ENCODE assay signal across 15 cellular contexts in genomic region chr1:230141002-230141648, GRCh38.
DNase-seq lines count a peak whose midpoint lies in the region; ATAC-seq and TF ChIP-seq lines count a peak whose summit lies in the region.
"Had no signal": no experiment of that assay in that cellular context is flagged by ENCODE, and none has a peak within 500 bp of the region (broad histone marks: within the 10 kb centered on the region; RNA-seq: fewer than 3 reads in every experiment).

No MANE protein-coding gene starts in this region.

- H3K79me1 ChIP-seq in H9 (ENCODE audit: insufficient read depth, low read depth, low read length, poor library complexity, severe bottlenecking) (peaks cover 3% of the 10 kb centered on the region), mesenchymal stem cell (replicated peaks; ENCODE audit: low read length, poor library complexity, severe bottlenecking) (peaks cover 42% of the 10 kb centered on the region)

- H4K8ac ChIP-seq in H9 (replicated peaks; ENCODE audit: insufficient read length, low read depth, low read length) (no peak overlapping the region), mesenchymal stem cell (ENCODE audit: low read length) (no peak overlapping the region)

- no peak overlapping the region for H2BK15ac ChIP-seq in H9 (ENCODE audit: low read depth, low read length)
- H2BK15ac ChIP-seq in mesenchymal stem cell (ENCODE audit: low read depth, poor library complexity, severe bottlenecking) = no peak overlapping the region

- no peaks in the 10 kb centered on the region; a peak in 2 of 7 replicates for H3K36me3 Mint-ChIP-seq in H9 (ENCODE audit: insufficient read depth in 1 of 3, low read depth in 3 of 3)

- no CpG with 5 or more reads among the region's 8 CpGs for WGBS in H9 (ENCODE audit: extremely low coverage, insufficient read length, low lambda C conversion rate)
- WGBS in mesenchymal stem cell = 82% methylated on average over 8 of the region's 8 CpGs

- peaks cover 1% of the 10 kb centered on the region; the same call in 1 of the 2 replicates for H3K27me3 Mint-ChIP-seq in H9 (ENCODE audit: low read depth)

- H3K4me2 ChIP-seq in H9 (ENCODE audit: insufficient read depth, insufficient read length, low read length) = no peak overlapping the region
- H3K4me2 ChIP-seq in mesenchymal stem cell (ENCODE audit: low read length, poor library complexity, severe bottlenecking) = no peak overlapping the region

- peak overlapping the region in 2 of 3 experiments; percentile 52 to 64; a peak in 2 of 7 replicates for H3K27ac Mint-ChIP-seq in H9

- intact Hi-C loops in uterus (cut with DNase I; ENCODE audit: low total_unique reads) = no loop called here

- H3K27ac ChIP-seq in H9 (ENCODE audit: insufficient read length, low read depth, low read length) = no peak overlapping the region
- peak overlapping the region; percentile 35 for H3K27ac ChIP-seq in mesenchymal stem cell (ENCODE audit: low read length, poor library complexity, severe bottlenecking)
- no peak overlapping the region for H3K27ac ChIP-seq in uterus
- H3K27ac ChIP-seq: esophagus muscularis mucosa, right atrium auricular region, WERI-Rb-1 had no signal

- ATAC-seq in HG03521 (IDR thresholded peaks at IDR 0.05; ENCODE audit: unreplicated experiment) (no peak), GM19397 (IDR thresholded peaks at IDR 0.05; ENCODE audit: unreplicated experiment) (no peak), GM18861 (IDR thresholded peaks at IDR 0.05; ENCODE audit: unreplicated experiment) (no peak)

- H2AK5ac ChIP-seq in H9 (ENCODE audit: insufficient read length, low read length) = no peak overlapping the region
- H2AK5ac ChIP-seq in mesenchymal stem cell (ENCODE audit: low read length, severe bottlenecking) = no peak overlapping the region

- no peaks in the 10 kb centered on the region for H3K9me3 Mint-ChIP-seq in H9

- no peak overlapping the region for H3K14ac ChIP-seq in H9 (ENCODE audit: insufficient read depth, low read length)
- no peak overlapping the region for H3K14ac ChIP-seq in mesenchymal stem cell (ENCODE audit: low read length in 2 of 2)

- TF ChIP-seq POLR2A in uterus (IDR thresholded peaks at IDR 0.05) = no peak

- no peak overlapping the region for H4K5ac ChIP-seq in H9 (ENCODE audit: insufficient read length, low read depth, low read length)

- no peak overlapping the region for H3K4ac ChIP-seq in H9 (ENCODE audit: low read depth, low read length)
- no peak overlapping the region for H3K4ac ChIP-seq in mesenchymal stem cell (ENCODE audit: low read depth in 1 of 2, low read length in 2 of 2)

- H2BK12ac ChIP-seq in H9 (ENCODE audit: insufficient read length, low read depth, low read length) (no peak overlapping the region), mesenchymal stem cell (ENCODE audit: low read length in 2 of 2) (no peak overlapping the region)

- H2BK5ac ChIP-seq in H9 (ENCODE audit: insufficient read length, low read length) (no peak overlapping the region), mesenchymal stem cell (ENCODE audit: low read depth, low read length, poor library complexity, severe bottlenecking) (no peak overlapping the region)

- no peaks in the 10 kb centered on the region for H3K9me3 ChIP-seq in H9 (ENCODE audit: control insufficient read depth, low read depth, low read length)
- H3K9me3 ChIP-seq in adipocyte (ENCODE audit: control insufficient read depth, low read length) = no peaks in the 10 kb centered on the region
- H3K9me3 ChIP-seq in mesenchymal stem cell (ENCODE audit: control insufficient read depth, low read length) = no peaks in the 10 kb centered on the region
- H3K9me3 ChIP-seq in uterus = no peaks in the 10 kb centered on the region
- H3K9me3 ChIP-seq: esophagus muscularis mucosa, right atrium auricular region had no signal

- no peak overlapping the region for H3K9ac ChIP-seq in H9 (ENCODE audit: extremely low read depth, insufficient read length, low read length)
- peak overlapping the region; percentile 20 for H3K9ac ChIP-seq in adipocyte (ENCODE audit: low read length)
- peak overlapping the region; percentile 19 for H3K9ac ChIP-seq in mesenchymal stem cell (ENCODE audit: low read length)

- H3K4me1 ChIP-seq in H9 (ENCODE audit: insufficient read depth, low read length) = no peaks in the 10 kb centered on the region; the same call in 1 of the 2 replicates
- peaks cover 50% of the 10 kb centered on the region for H3K4me1 ChIP-seq in adipocyte (ENCODE audit: control insufficient read depth, insufficient read depth, low read length)
- H3K4me1 ChIP-seq in mesenchymal stem cell (ENCODE audit: control insufficient read depth, insufficient read depth, low read depth, low read length) = peaks cover 33% of the 10 kb centered on the region
- H3K4me1 ChIP-seq in uterus = peaks cover 0 to 10% of the 10 kb centered on the region in 2 donors

- no peaks in the 10 kb centered on the region for H3K23me2 ChIP-seq in H9 (ENCODE audit: insufficient read length, low read depth, low read length, poor library complexity, severe bottlenecking)

- H2BK120ac ChIP-seq in H9 (ENCODE audit: low read depth, low read length, poor library complexity, severe bottlenecking) = no peak overlapping the region
- H2BK120ac ChIP-seq in mesenchymal stem cell (ENCODE audit: low read depth, low read length) = no peak overlapping the region

- peaks cover 5% of the 10 kb centered on the region for H3K36me3 ChIP-seq in adipocyte (ENCODE audit: control insufficient read depth, insufficient read depth, low read length, severe bottlenecking)
- H3K36me3 ChIP-seq in mesenchymal stem cell (ENCODE audit: control insufficient read depth in 1 of 2, insufficient read depth in 2 of 2, low read depth in 1 of 2, low read length in 2 of 2) = peaks cover 0 to 7% of the 10 kb centered on the region in 2 experiments
- H3K36me3 ChIP-seq in uterus = no peaks in the 10 kb centered on the region
- H3K36me3 ChIP-seq: esophagus muscularis mucosa, right atrium auricular region had no signal

- TF ChIP-seq CTCF in AG10803 (conservative IDR thresholded peaks at IDR 0.05; ENCODE audit: low read length) (no peak), H9 (conservative IDR thresholded peaks at IDR 0.05) (no peak), uterus (IDR thresholded peaks at IDR 0.05) (no peak)

- no peak overlapping the region for H2BK20ac ChIP-seq in H9 (ENCODE audit: low read depth, low read length, poor library complexity, severe bottlenecking)

- H3K56ac ChIP-seq in H9 (ENCODE audit: insufficient read length, low read depth, low read length) = no peak overlapping the region

- H2AFZ ChIP-seq in H9 (ENCODE audit: low read length) (no peak overlapping the region), mesenchymal stem cell (ENCODE audit: low read depth, low read length) (no peak overlapping the region)

- H3K27me3 ChIP-seq in H9 (ENCODE audit: insufficient read depth, low read length) (no peaks in the 10 kb centered on the region), adipocyte (replicated peaks; ENCODE audit: control insufficient read depth, insufficient read depth, low read length) (no peaks in the 10 kb centered on the region), mesenchymal stem cell (ENCODE audit: control insufficient read depth in 1 of 2, insufficient read depth in 1 of 2, low read length in 2 of 2) (no peaks in the 10 kb centered on the region), uterus (no peaks in the 10 kb centered on the region)
- H3K27me3 ChIP-seq: esophagus muscularis mucosa, right atrium auricular region had no signal

- no peaks in the 10 kb centered on the region for H4K20me1 ChIP-seq in H9 (ENCODE audit: control insufficient read depth, insufficient read depth, insufficient read length)

- H3K4me1 Mint-ChIP-seq in H9 = peaks cover 52 to 64% of the 10 kb centered on the region in 2 experiments

- H3K18ac ChIP-seq in H9 (ENCODE audit: insufficient read length, low read depth, low read length) (no peak overlapping the region), mesenchymal stem cell (ENCODE audit: low read depth in 1 of 2, low read length in 2 of 2) (no peak overlapping the region)

- H4K91ac ChIP-seq in H9 (ENCODE audit: insufficient read length, low read depth, low read length) (no peak overlapping the region), mesenchymal stem cell (ENCODE audit: low read length) (no peak overlapping the region)

- no peak overlapping the region for H3K4me3 Mint-ChIP-seq in H9

- H3K79me2 ChIP-seq in H9 (ENCODE audit: insufficient read depth, low read length) = peaks cover 12% of the 10 kb centered on the region; the same call in 1 of the 2 replicates

- no peak overlapping the region for H3T11ph ChIP-seq in H9 (ENCODE audit: low read length)

- H3K4me3 ChIP-seq in AG10803 (ENCODE audit: low read length) (no peak overlapping the region), adipocyte (ENCODE audit: low read length) (peak overlapping the region; percentile 17), mesenchymal stem cell (ENCODE audit: insufficient read depth in 1 of 2, low read depth in 1 of 2, low read length in 2 of 2) (peak overlapping the region in 1 of 2 experiments; percentile 28), uterus (no peak overlapping the region)
- H3K4me3 ChIP-seq: esophagus muscularis mucosa, right atrium auricular region had no signal

- H3K23ac ChIP-seq in H9 (ENCODE audit: insufficient read length, low read depth, low read length) (no peak overlapping the region), mesenchymal stem cell (ENCODE audit: low read length in 2 of 2) (no peak overlapping the region)

- DNase-seq in AG10803 (ENCODE audit: low read depth) = peak; percentile 60
- no peak for DNase-seq in H9
- peak; percentile 65 for DNase-seq in adipocyte (ENCODE audit: low read depth)
- DNase-seq in mesenchymal stem cell = peak; percentile 69
- no peak for DNase-seq in uterus
- DNase-seq: Calu3, cerebellar nuclear complex, NCI-H1105, NCI-H524 treated with DMSO at 0.1 percent for 48 hours, WERI-Rb-1 had no signal

Comparison
In these comparisons a context has a peak if more than half of its experiments do, and no peak if none do; other contexts are left out.
1. DNase-seq: peak in AG10803 (single experiment), adipocyte (single experiment) and mesenchymal stem cell (single experiment); none in H9 (single experiment) and uterus (0 of 2).